In the genomic region with DNA sequence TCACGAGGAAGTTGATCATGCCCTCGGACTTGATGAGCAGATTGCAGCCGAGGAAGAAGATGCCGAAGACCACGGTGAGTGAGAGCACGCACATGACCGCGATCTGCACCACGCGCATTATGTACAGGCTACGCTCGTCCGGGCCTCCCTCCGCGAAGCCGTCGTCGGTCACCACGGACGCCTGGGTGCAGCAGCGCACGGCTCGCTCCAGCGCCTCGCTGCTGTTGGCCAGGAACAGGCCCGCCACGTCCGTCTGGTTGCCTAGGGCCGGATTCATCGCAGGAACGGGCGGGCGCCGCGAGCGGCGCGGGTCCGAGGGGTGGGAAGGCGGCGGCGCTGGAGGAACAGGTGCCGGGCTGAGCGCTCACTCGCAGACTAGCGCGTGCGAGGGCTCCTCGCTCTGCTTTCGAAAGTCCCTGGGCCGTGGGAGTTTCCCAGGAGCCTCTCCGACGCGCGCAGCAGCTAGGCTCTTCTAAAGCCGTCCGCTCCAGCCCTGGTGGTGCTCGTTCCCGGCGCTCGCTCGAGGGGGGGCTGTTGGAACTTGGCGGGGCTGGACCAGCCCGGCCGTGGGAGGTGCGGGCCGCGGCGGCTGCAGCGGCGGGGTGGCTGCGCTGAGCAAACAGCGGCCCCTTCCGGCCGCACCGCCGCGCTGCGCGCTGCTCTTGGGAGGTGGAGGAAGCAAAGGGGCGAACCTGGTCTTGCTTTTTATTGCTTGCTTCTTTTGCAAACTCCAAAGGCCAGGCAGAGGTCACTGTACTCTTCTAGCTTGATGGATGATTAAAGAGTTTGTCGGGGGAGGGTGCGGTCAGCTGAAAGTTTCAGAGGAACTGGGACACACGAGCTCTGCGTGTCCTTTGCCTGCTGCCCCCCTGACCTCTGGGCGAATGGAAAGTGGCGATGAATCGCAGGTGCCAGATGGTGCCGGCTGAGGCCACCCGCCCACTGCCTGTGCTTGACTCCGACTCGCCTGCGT, we compare ENCODE assay signal across 8 cellular contexts. TPM values are rescaled to one million over a fixed set of nuclear protein-coding genes. Genes with fewer than 3 reads are reported as not detected.
DNase-seq lines count a peak whose midpoint lies in the region; ATAC-seq and TF ChIP-seq lines count a peak whose summit lies in the region.

A gene (minus strand): TSS at position 474 of the 973 bp plus-strand sequence. CDS start 197 bp downstream, at position 277.

- no peak for TF ChIP-seq EP300 in esophagus muscularis mucosa (IDR thresholded peaks at IDR 0.05)

- no peak for TF ChIP-seq POLR2A in esophagus muscularis mucosa (IDR thresholded peaks at IDR 0.05; ENCODE audit: low read depth)

- DNase-seq in AML-193 (lab: John Stamatoyannopoulos, UW) (peak; percentile 3 to 18), NCI-H524 (lab: John Stamatoyannopoulos, UW) (peak; percentile 74 to 81), activated T-cell treated with anti-CD3 and anti-CD28 coated beads for 4 hours (peak; percentile 35), esophagus muscularis mucosa (ENCODE audit: extremely low spot score) (peak; percentile 93)

- H3K27me3 ChIP-seq in esophagus muscularis mucosa (peaks cover 0 to 16% (median 0%) of the 10 kb centered on the region in 4 donors), muscle layer of duodenum (ENCODE audit: low read depth, low read length) (peaks cover 39% of the 10 kb centered on the region)

- intact Hi-C loops in esophagus muscularis mucosa (cut with DNase I), result loop anchor here (2.0 to 10.0 kb wide), 4 partner anchors 316 to 724 kb away; no protein-coding TSS in a partner anchor

- H3K27ac ChIP-seq in esophagus muscularis mucosa (replicated peaks in 1 of 4) (peak within 1 kb of the TSS; percentile 65 to 80 (median 76)), muscle layer of duodenum (ENCODE audit: low read length) (no peak within 1 kb of the TSS)

- TF ChIP-seq CTCF in esophagus muscularis mucosa (IDR thresholded peaks at IDR 0.05), result peak in 2 of 3 experiments; percentile 87 to 96

- ATAC-seq in GM19023 (IDR thresholded peaks at IDR 0.05; ENCODE audit: unreplicated experiment), result peak; percentile 93
- peak; percentile 93 for ATAC-seq in HG03175 (IDR thresholded peaks at IDR 0.05; ENCODE audit: unreplicated experiment)
- peak; percentile 70 for ATAC-seq in stimulated activated memory B cell treated with anti-CD40 and anti-IgM and Interleukin-4, amounts not matched to agents 10 μg/mL and 1 μg/mL and 100 μg/mL, for 72 hours

- peaks cover 56% of the 10 kb centered on the region for H3K27me3 Mint-ChIP-seq in stimulated activated memory B cell treated with anti-CD40 and anti-IgM and Interleukin-4, amounts not matched to agents 10 μg/mL and 1 μg/mL and 100 μg/mL, for 72 hours

- H3K4me3 Mint-ChIP-seq in stimulated activated memory B cell treated with anti-CD40 and anti-IgM and Interleukin-4, amounts not matched to agents 10 μg/mL and 1 μg/mL and 100 μg/mL, for 72 hours, result peak within 1 kb of the TSS; percentile 39

- H3K27ac Mint-ChIP-seq in stimulated activated memory B cell treated with anti-CD40 and anti-IgM and Interleukin-4, amounts not matched to agents 10 μg/mL and 1 μg/mL and 100 μg/mL, for 72 hours, result peak within 1 kb of the TSS; percentile 64

- H3K4me1 ChIP-seq in esophagus muscularis mucosa (peaks cover 28 to 48% (median 36%) of the 10 kb centered on the region in 4 donors), muscle layer of duodenum (ENCODE audit: control insufficient read depth in 1 of 2, insufficient read depth in 2 of 2, low read length in 2 of 2) (peaks cover 5 to 33% of the 10 kb centered on the region in 2 donors)

- no peaks in the 10 kb centered on the region for H3K36me3 Mint-ChIP-seq in stimulated activated memory B cell treated with anti-CD40 and anti-IgM and Interleukin-4, amounts not matched to agents 10 μg/mL and 1 μg/mL and 100 μg/mL, for 72 hours

- H3K4me3 ChIP-seq in esophagus muscularis mucosa (peak within 1 kb of the TSS; percentile 60 to 76 (median 62)), muscle layer of duodenum (ENCODE audit: low read depth in 1 of 2, low read length in 2 of 2) (peak within 1 kb of the TSS; percentile 53 to 76)

- H3K9me3 Mint-ChIP-seq in stimulated activated memory B cell treated with anti-CD40 and anti-IgM and Interleukin-4, amounts not matched to agents 10 μg/mL and 1 μg/mL and 100 μg/mL, for 72 hours, result no peaks in the 10 kb centered on the region

- WGBS in esophagus muscularis mucosa, result 0% methylated on average over 15 of the region's 93 CpGs

- H3K4me1 Mint-ChIP-seq in stimulated activated memory B cell treated with anti-CD40 and anti-IgM and Interleukin-4, amounts not matched to agents 10 μg/mL and 1 μg/mL and 100 μg/mL, for 72 hours, result peaks cover 19% of the 10 kb centered on the region

- no peaks in the 10 kb centered on the region for H3K9me3 ChIP-seq in esophagus muscularis mucosa
- H3K9me3 ChIP-seq in muscle layer of duodenum (ENCODE audit: control insufficient read depth in 1 of 2, low read length in 2 of 2), result no peaks in the 10 kb centered on the region

- H3K36me3 ChIP-seq in esophagus muscularis mucosa (no peaks in the 10 kb centered on the region), muscle layer of duodenum (ENCODE audit: control insufficient read depth in 1 of 2, insufficient read depth in 2 of 2, low read length in 2 of 2) (no peaks in the 10 kb centered on the region)

RNA-seq across cellular contexts. Expression of the gene that starts here (rescaled TPM):
- total RNA-seq in esophagus muscularis mucosa, result 10 to 100 TPM in 1 of 4 donors, 1 to 10 TPM in 3; 3.3 to 12.1 (median 7.2) TPM

Comparison
In these comparisons a context has a peak if more than half of its experiments do, and no peak if none do; other contexts are left out.
1. DNase-seq: peak in every context shown above with its lines; median percentile 93 in esophagus muscularis mucosa; 78 in NCI-H524; 35 in activated T-cell treated with anti-CD3 and anti-CD28 coated beads for 4 hours; 10 in AML-193.